ENCODE assay signal across 1 cellular context in genomic region chr1:2546515-2547209, GRCh38.
TF ChIP-seq lines count a peak whose summit lies in the region.

No MANE protein-coding gene starts in this region.

TF ChIP-seq in HEK293, 187 proteins besides CTCF, POLR2A, EP300 and RAD21 (continued from another document and continues in another):
- 0 out of 2 replicates have a peak, but pooled peaks have one; percentile 33 for TF ChIP-seq PRDM2 (tag by site-specific recombination; IDR thresholded peaks at IDR 0.05; ENCODE audit: borderline replicate concordance)
- peak; percentile 83 for TF ChIP-seq ZBTB26 (tag by site-specific recombination; optimal IDR thresholded peaks at IDR 0.05)
- TF ChIP-seq ZNF280D (tag by site-specific recombination; IDR thresholded peaks at IDR 0.05), result no peak
- peak; percentile 100 for TF ChIP-seq WT1 (tag by site-specific recombination; IDR thresholded peaks at IDR 0.05)
- TF ChIP-seq ZBTB20 (tag by site-specific recombination; IDR thresholded peaks at IDR 0.05), result no peak
- no peak for TF ChIP-seq ZNF585B (tag by site-specific recombination; IDR thresholded peaks at IDR 0.05)
- no peak for TF ChIP-seq ZNF155 (tag by site-specific recombination; IDR thresholded peaks at IDR 0.05)
- TF ChIP-seq ZNF658 (tag by site-specific recombination; IDR thresholded peaks at IDR 0.05), result no peak
- 0 out of 2 replicates have a peak, but pooled peaks have one; percentile 43 for TF ChIP-seq INSM2 (tag by site-specific recombination; IDR thresholded peaks at IDR 0.05)
- no peak for TF ChIP-seq ZNF404 (tag by site-specific recombination; IDR thresholded peaks at IDR 0.05)
- TF ChIP-seq ZNF26 (tag by site-specific recombination; IDR thresholded peaks at IDR 0.05), result no peak
- no peak for TF ChIP-seq ZNF174 (tag by site-specific recombination; IDR thresholded peaks at IDR 0.05)
- no peak for TF ChIP-seq ZBTB6 (tag by site-specific recombination; IDR thresholded peaks at IDR 0.05)
- peak; percentile 96 for TF ChIP-seq KLF1 (tag by site-specific recombination; IDR thresholded peaks at IDR 0.05)
- TF ChIP-seq ZNF239 (tag by site-specific recombination; IDR thresholded peaks at IDR 0.05), result no peak
- no peak for TF ChIP-seq TCF7L2 (IDR thresholded peaks at IDR 0.05; ENCODE audit: borderline replicate concordance, low read depth, low read length)
- TF ChIP-seq ZNF645 (tag by site-specific recombination; IDR thresholded peaks at IDR 0.05), result no peak
- TF ChIP-seq ZNF19 (tag by site-specific recombination; IDR thresholded peaks at IDR 0.05; ENCODE audit: low read depth), result no peak
- TF ChIP-seq KLF17 (tag by site-specific recombination; IDR thresholded peaks at IDR 0.05), result peak; percentile 83
- TF ChIP-seq KLF7 (tag by site-specific recombination; IDR thresholded peaks at IDR 0.05; ENCODE audit: borderline replicate concordance), result peak; percentile 76; the same call in 1 of the 2 replicates
- TF ChIP-seq ZNF248 (tag by site-specific recombination; IDR thresholded peaks at IDR 0.05), result no peak
- TF ChIP-seq ZNF654 (tag by site-specific recombination; IDR thresholded peaks at IDR 0.05; ENCODE audit: low read depth), result no peak
- peak; percentile 69; the same call in 1 of the 2 replicates for TF ChIP-seq MZF1 (tag by site-specific recombination; IDR thresholded peaks at IDR 0.05; ENCODE audit: borderline replicate concordance)
- TF ChIP-seq ZNF10 (tag by site-specific recombination; IDR thresholded peaks at IDR 0.05), result no peak
- peak; percentile 94 for TF ChIP-seq PATZ1 (tag by site-specific recombination; IDR thresholded peaks at IDR 0.05)
- peak; percentile 59; the same call in 1 of the 2 replicates for TF ChIP-seq ZNF148 (tag by site-specific recombination; IDR thresholded peaks at IDR 0.05; ENCODE audit: borderline replicate concordance)
- no peak for TF ChIP-seq ZSCAN30 (tag by site-specific recombination; IDR thresholded peaks at IDR 0.05)
- no peak for TF ChIP-seq ZBTB21 (tag by site-specific recombination; IDR thresholded peaks at IDR 0.05)
- no peak for TF ChIP-seq ZNF16 (tag by site-specific recombination; IDR thresholded peaks at IDR 0.05; ENCODE audit: low read depth)
- TF ChIP-seq ZNF423 (tag by site-specific recombination; IDR thresholded peaks at IDR 0.05), result 0 out of 2 replicates have a peak, but pooled peaks have one; percentile 30
- no peak for TF ChIP-seq ZNF140 (tag by site-specific recombination; IDR thresholded peaks at IDR 0.05)
- 0 out of 2 replicates have a peak, but pooled peaks have one; percentile 33 for TF ChIP-seq ZNF169 (tag by site-specific recombination; IDR thresholded peaks at IDR 0.05)
